In the genomic region with DNA sequence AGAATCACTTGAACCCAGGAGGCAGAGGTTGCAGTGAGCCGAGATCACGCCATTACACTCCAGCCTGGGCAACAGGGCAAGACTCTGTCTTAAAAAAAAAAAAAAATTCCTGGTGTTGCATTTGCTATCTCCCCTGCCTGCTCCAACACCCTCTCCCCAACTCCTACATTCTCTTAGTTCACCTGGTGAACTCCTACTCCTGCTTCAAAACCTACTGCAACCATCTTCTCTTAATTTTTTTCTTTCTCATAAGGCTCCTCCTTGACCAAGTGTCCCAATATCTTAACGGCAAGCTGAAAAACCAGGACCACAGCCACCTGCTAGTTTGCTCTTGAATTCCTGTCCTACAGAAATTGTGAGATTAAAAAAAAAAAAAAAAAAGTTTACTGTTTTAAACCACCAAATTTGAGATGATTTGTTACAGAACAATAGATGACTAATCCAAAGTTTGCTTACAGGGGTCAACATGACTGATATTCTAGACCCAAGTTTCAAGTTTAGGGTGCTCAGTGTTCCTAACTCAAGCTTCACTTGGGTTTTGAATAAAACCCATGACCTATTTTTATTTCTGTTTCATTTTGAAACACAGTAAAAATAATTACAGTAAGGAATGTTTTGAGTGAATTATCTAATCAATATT, we compare ENCODE assay signal across 2 cellular contexts.
TF ChIP-seq lines count a peak whose summit lies in the region.

No MANE protein-coding gene starts in this region.

TF ChIP-seq in HCT116, 20 proteins besides CTCF, POLR2A, EP300 and RAD21:
- TF ChIP-seq, protein P1, sequence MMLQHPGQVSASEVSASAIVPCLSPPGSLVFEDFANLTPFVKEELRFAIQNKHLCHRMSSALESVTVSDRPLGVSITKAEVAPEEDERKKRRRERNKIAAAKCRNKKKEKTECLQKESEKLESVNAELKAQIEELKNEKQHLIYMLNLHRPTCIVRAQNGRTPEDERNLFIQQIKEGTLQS (IDR thresholded peaks at IDR 0.05): no peak
- TF ChIP-seq YY1 (IDR thresholded peaks at IDR 0.05; ENCODE audit: extremely low read depth, insufficient replicate concordance, low read depth, low read length): no peak
- no peak for TF ChIP-seq JUND (IDR thresholded peaks at IDR 0.05)
- TF ChIP-seq ZBTB33 (IDR thresholded peaks at IDR 0.05; ENCODE audit: extremely low read depth, insufficient replicate concordance, low read length): no peak
- TF ChIP-seq TCF7L2 (IDR thresholded peaks at IDR 0.05; ENCODE audit: borderline replicate concordance, extremely low read depth, insufficient read depth, insufficient read length): no peak
- TF ChIP-seq SRF (IDR thresholded peaks at IDR 0.05; ENCODE audit: low read depth): no peak
- TF ChIP-seq SIN3A (IDR thresholded peaks at IDR 0.05; ENCODE audit: low read depth): no peak
- no peak for TF ChIP-seq EZH2 (IDR thresholded peaks at IDR 0.05)
- TF ChIP-seq EZH2phosphoT487 (IDR thresholded peaks at IDR 0.05; ENCODE audit: borderline replicate concordance): no peak
- TF ChIP-seq REST (IDR thresholded peaks at IDR 0.05; ENCODE audit: low read depth): no peak
- TF ChIP-seq ZFX (IDR thresholded peaks at IDR 0.05): no peak
- no peak for TF ChIP-seq ZNF274 (IDR thresholded peaks at IDR 0.05; ENCODE audit: low read depth, low read length)
- TF ChIP-seq, protein P2, sequence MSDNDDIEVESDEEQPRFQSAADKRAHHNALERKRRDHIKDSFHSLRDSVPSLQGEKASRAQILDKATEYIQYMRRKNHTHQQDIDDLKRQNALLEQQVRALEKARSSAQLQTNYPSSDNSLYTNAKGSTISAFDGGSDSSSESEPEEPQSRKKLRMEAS (IDR thresholded peaks at IDR 0.05): no peak
- no peak for TF ChIP-seq EGR1 (IDR thresholded peaks at IDR 0.05; ENCODE audit: low read depth)
- TF ChIP-seq SP1 (IDR thresholded peaks at IDR 0.05; ENCODE audit: low read depth): no peak
- TF ChIP-seq CBX3 (IDR thresholded peaks at IDR 0.05; ENCODE audit: low read depth): no peak
- TF ChIP-seq FOSL1 (IDR thresholded peaks at IDR 0.05; ENCODE audit: low read depth): no peak
- no peak for TF ChIP-seq ELF1 (IDR thresholded peaks at IDR 0.05; ENCODE audit: borderline replicate concordance, low read depth)
- no peak for TF ChIP-seq CEBPB (IDR thresholded peaks at IDR 0.05; ENCODE audit: low read depth)
TF ChIP-seq in HCT116: peak in this region for 0.

TF ChIP-seq in endothelial cell of umbilical vein, 7 proteins besides CTCF, POLR2A, EP300 and RAD21:
- peak; percentile 9 for TF ChIP-seq GATA2 (IDR thresholded peaks at IDR 0.05; ENCODE audit: insufficient read depth, insufficient read length, low read depth, low read length)
- TF ChIP-seq JUN (IDR thresholded peaks at IDR 0.05; ENCODE audit: borderline replicate concordance, insufficient read depth, insufficient read length, low read depth): no peak
- no peak for TF ChIP-seq EZH2 (IDR thresholded peaks at IDR 0.05; ENCODE audit: borderline replicate concordance, low read depth, low read length, severe bottlenecking)
- TF ChIP-seq, protein P2 (IDR thresholded peaks at IDR 0.05; ENCODE audit: insufficient read depth, insufficient read length): no peak
- no peak for TF ChIP-seq MYC (IDR thresholded peaks at IDR 0.05; ENCODE audit: low read depth, low read length)
- TF ChIP-seq POLR2AphosphoS5 (IDR thresholded peaks at IDR 0.05; ENCODE audit: insufficient read depth, low read depth, low read length): no peak
- peak; percentile 37 for TF ChIP-seq FOS (IDR thresholded peaks at IDR 0.05; ENCODE audit: borderline replicate concordance, insufficient read depth, low read length)
